17 cellular contexts compared by ENCODE assay signal in the genomic region with DNA sequence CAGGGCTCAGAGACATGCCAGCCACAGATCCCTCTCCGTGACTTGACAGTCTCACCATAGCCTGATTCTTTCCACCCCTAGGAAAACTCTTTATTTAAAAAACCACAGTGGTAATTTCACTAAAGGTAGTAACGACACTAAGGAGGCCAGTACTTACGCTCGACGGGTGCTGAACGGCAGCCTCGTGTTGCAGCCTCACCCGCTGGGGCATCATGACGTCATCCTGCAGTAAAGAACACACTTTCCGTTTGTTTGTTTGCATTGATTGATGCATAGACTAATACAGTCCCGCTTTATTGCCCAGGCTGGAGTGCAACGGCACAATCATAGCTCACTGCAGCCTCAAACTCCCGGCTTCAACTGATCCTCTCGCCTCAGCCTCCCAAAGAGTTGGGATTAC.
"Had no signal": no experiment of that assay in that cellular context is flagged by ENCODE, and none has a peak within 500 bp of the region (broad histone marks: within the 10 kb centered on the region; RNA-seq: fewer than 3 reads in every experiment).

No MANE protein-coding gene starts in this region.

- H3K9me3 ChIP-seq: body of pancreas, colonic mucosa, prostate gland, suprapubic skin had no signal

- H3K27ac ChIP-seq: body of pancreas, colonic mucosa, foreskin keratinocyte, prostate gland, suprapubic skin had no signal

- H3K4me1 ChIP-seq: body of pancreas, colonic mucosa, foreskin keratinocyte, prostate gland had no signal

- H3K4me3 Mint-ChIP-seq: activated CD4-positive, alpha-beta T cell treated with anti-CD3 and anti-CD28 coated beads, Interleukin-2, amount 10 ng/mL, durations not matched to agents 7 days and 5 days; activated naive CD8-positive, alpha-beta T cell treated with anti-CD3 and anti-CD28 coated beads for 36 hours; activated T-cell treated with anti-CD3 and anti-CD28 coated beads, Interleukin-2, amount 50 U/mL, for 72 hours; natural killer cell treated with Interleukin-12 subunit alpha and Interleukin-12 subunit beta and Interleukin-15 and Interleukin-18, amount 100 ng/mL, for 72 hours; stimulated activated naive CD8-positive, alpha-beta T cell treated with anti-CD3 and anti-CD28 coated beads, Interleukin-15, Interleukin-2, amounts not matched to agents 100 ng/mL and 50 ng/mL, for 24 hours had no signal

- DNase-seq: activated CD4-positive, alpha-beta T cell treated with anti-CD3 and anti-CD28 coated beads, Interleukin-2, amount 10 ng/mL, durations not matched to agents 7 days and 5 days; activated CD8-positive, alpha-beta memory T cell treated with anti-CD3 and anti-CD28 coated beads, Interleukin-2, amount 50 U/mL, for 48 hours; activated gamma-delta T cell; activated naive CD8-positive, alpha-beta T cell treated with anti-CD3 and anti-CD28 coated beads for 36 hours; activated T-cell treated with anti-CD3 and anti-CD28 coated beads, Interleukin-2, amount 50 U/mL, for 72 hours; amygdala; body of pancreas; central memory CD4-positive, alpha-beta T cell; colonic mucosa; foreskin keratinocyte; mesendoderm; right cardiac atrium; trophoblast cell had no signal

- H3K27ac Mint-ChIP-seq: activated CD4-positive, alpha-beta T cell treated with anti-CD3 and anti-CD28 coated beads, Interleukin-2, amount 10 ng/mL, durations not matched to agents 7 days and 5 days; activated naive CD8-positive, alpha-beta T cell treated with anti-CD3 and anti-CD28 coated beads for 36 hours; activated T-cell treated with anti-CD3 and anti-CD28 coated beads, Interleukin-2, amount 50 U/mL, for 72 hours; natural killer cell treated with Interleukin-12 subunit alpha and Interleukin-12 subunit beta and Interleukin-15 and Interleukin-18, amount 100 ng/mL, for 72 hours; stimulated activated naive CD8-positive, alpha-beta T cell treated with anti-CD3 and anti-CD28 coated beads, Interleukin-15, Interleukin-2, amounts not matched to agents 100 ng/mL and 50 ng/mL, for 24 hours had no signal

- H3K27me3 Mint-ChIP-seq: activated CD4-positive, alpha-beta T cell treated with anti-CD3 and anti-CD28 coated beads, Interleukin-2, amount 10 ng/mL, durations not matched to agents 7 days and 5 days; activated naive CD8-positive, alpha-beta T cell treated with anti-CD3 and anti-CD28 coated beads for 36 hours; natural killer cell treated with Interleukin-12 subunit alpha and Interleukin-12 subunit beta and Interleukin-15 and Interleukin-18, amount 100 ng/mL, for 72 hours; stimulated activated naive CD8-positive, alpha-beta T cell treated with anti-CD3 and anti-CD28 coated beads, Interleukin-15, Interleukin-2, amounts not matched to agents 100 ng/mL and 50 ng/mL, for 24 hours had no signal

- ATAC-seq: activated T-cell treated with anti-CD3 and anti-CD28 coated beads, Interleukin-2, amount 50 U/mL, for 72 hours; body of pancreas; foreskin keratinocyte; natural killer cell treated with Interleukin-12 subunit alpha and Interleukin-12 subunit beta and Interleukin-15 and Interleukin-18, amount 100 ng/mL, for 72 hours; right cardiac atrium had no signal

- H3K36me3 ChIP-seq: colonic mucosa, prostate gland, suprapubic skin had no signal

- H3K36me3 Mint-ChIP-seq: natural killer cell treated with Interleukin-12 subunit alpha and Interleukin-12 subunit beta and Interleukin-15 and Interleukin-18, amount 100 ng/mL, for 72 hours had no signal

- H3K4me1 Mint-ChIP-seq: activated CD4-positive, alpha-beta T cell treated with anti-CD3 and anti-CD28 coated beads, Interleukin-2, amount 10 ng/mL, durations not matched to agents 7 days and 5 days had no signal

- H3K27me3 ChIP-seq: body of pancreas, colonic mucosa, suprapubic skin had no signal

- H3K9me3 Mint-ChIP-seq: activated CD4-positive, alpha-beta T cell treated with anti-CD3 and anti-CD28 coated beads, Interleukin-2, amount 10 ng/mL, durations not matched to agents 7 days and 5 days; activated naive CD8-positive, alpha-beta T cell treated with anti-CD3 and anti-CD28 coated beads for 36 hours; activated T-cell treated with anti-CD3 and anti-CD28 coated beads, Interleukin-2, amount 50 U/mL, for 72 hours; natural killer cell treated with Interleukin-12 subunit alpha and Interleukin-12 subunit beta and Interleukin-15 and Interleukin-18, amount 100 ng/mL, for 72 hours; stimulated activated naive CD8-positive, alpha-beta T cell treated with anti-CD3 and anti-CD28 coated beads, Interleukin-15, Interleukin-2, amounts not matched to agents 100 ng/mL and 50 ng/mL, for 24 hours had no signal

- H3K4me3 ChIP-seq: body of pancreas, colonic mucosa, prostate gland, suprapubic skin had no signal
